In genomic region chr13:79382545-79383275, GRCh38 we compare ENCODE assay signal across 9 cellular contexts. TPM values are rescaled to one million over a fixed set of nuclear protein-coding genes. Genes with fewer than 3 reads are reported as not detected.
DNase-seq lines count a peak whose midpoint lies in the region; ATAC-seq and TF ChIP-seq lines count a peak whose summit lies in the region.
"Had no signal": no experiment of that assay in that cellular context is flagged by ENCODE, and none has a peak within 500 bp of the region (broad histone marks: within the 10 kb centered on the region; RNA-seq: fewer than 3 reads in every experiment).

No MANE protein-coding gene starts in this region.

- H3K36me3 ChIP-seq in endodermal cell (ENCODE audit: control insufficient read depth, insufficient read depth, low read length) (peaks cover 11% of the 10 kb centered on the region), HAP-1 (replicated peaks) (peaks cover 6% of the 10 kb centered on the region)

- H3K27me3 ChIP-seq in endodermal cell (ENCODE audit: control insufficient read depth, insufficient read depth, low read length, poor library complexity, severe bottlenecking): no peaks in the 10 kb centered on the region
- no peaks in the 10 kb centered on the region for H3K27me3 ChIP-seq in HAP-1 (ENCODE audit: low read depth)

- no peak overlapping the region for H3K9ac ChIP-seq in endodermal cell (ENCODE audit: extremely low read depth, low read length, poor library complexity, severe bottlenecking)

- H3K4me3 Mint-ChIP-seq in IgD-negative memory B cell (peak overlapping the region; percentile 5 to 71 (median 45)), endodermal cell (no peak overlapping the region)

- TF ChIP-seq CTCF in endodermal cell (conservative IDR thresholded peaks at IDR 0.05) (no peak), foreskin fibroblast (IDR thresholded peaks at IDR 0.05; ENCODE audit: low read depth, low read length) (no peak)

- ATAC-seq in GM18508 (IDR thresholded peaks at IDR 0.05; ENCODE audit: insufficient read depth, unreplicated experiment): peak; percentile 23
- peak; percentile 48 for ATAC-seq in GM21717 (IDR thresholded peaks at IDR 0.05; ENCODE audit: unreplicated experiment)

- H3K9me3 Mint-ChIP-seq in IgD-negative memory B cell (no peaks in the 10 kb centered on the region), endodermal cell (no peaks in the 10 kb centered on the region)

- 75% methylated on average over 1 of the region's 1 CpG; no CpG with 5 or more reads in 1 of the 2 experiments for WGBS in endodermal cell (ENCODE audit: insufficient coverage in 1 of 2, insufficient read length in 1 of 2), 2 experiments

- peaks cover 35 to 50% (median 42%) of the 10 kb centered on the region in 3 donors for H3K4me1 Mint-ChIP-seq in IgD-negative memory B cell
- H3K4me1 Mint-ChIP-seq in endodermal cell: peaks cover 23% of the 10 kb centered on the region

- DNase-seq in endodermal cell: no peak
- no peak for DNase-seq in NCI-H1092 (lab: John Stamatoyannopoulos, UW)
- DNase-seq in HAP-1 (ENCODE audit: low spot score in 2 of 2): no peak
- no peak for DNase-seq in foreskin fibroblast
- no peak for DNase-seq in NCI-H2171 treated with DMSO at 0.1 percent for 48 hours (lab: John Stamatoyannopoulos, UW)

- H3K36me3 Mint-ChIP-seq in IgD-negative memory B cell: peaks cover 9% of the 10 kb centered on the region
- peaks cover 10% of the 10 kb centered on the region for H3K36me3 Mint-ChIP-seq in endodermal cell (ENCODE audit: low read depth)

- in situ Hi-C loops in HAP-1 (cut with MboI; ENCODE audit: low sequenced_read_pairs): no loop called here

- H3K27me3 Mint-ChIP-seq in IgD-negative memory B cell (no peaks in the 10 kb centered on the region), endodermal cell (ENCODE audit: insufficient read depth) (no peaks in the 10 kb centered on the region)

- no peak overlapping the region for H3K27ac ChIP-seq in endodermal cell (ENCODE audit: low read depth, low read length)

- H3K4me3 ChIP-seq in endodermal cell (ENCODE audit: low read length): no peak overlapping the region
- no peak overlapping the region for H3K4me3 ChIP-seq in HAP-1
- H3K4me3 ChIP-seq in foreskin fibroblast (ENCODE audit: low read depth in 1 of 2, low read length in 2 of 2): no peak overlapping the region
- H3K4me3 ChIP-seq: lung had no signal

- peak overlapping the region in 2 of 3 donors; percentile 36 to 67 for H3K27ac Mint-ChIP-seq in IgD-negative memory B cell
- peak overlapping the region; percentile 9 for H3K27ac Mint-ChIP-seq in endodermal cell

- H3K9me3 ChIP-seq in endodermal cell (ENCODE audit: control insufficient read depth, low read length) (no peaks in the 10 kb centered on the region), HAP-1 (no peaks in the 10 kb centered on the region)

- H3K4me1 ChIP-seq in endodermal cell (ENCODE audit: control insufficient read depth, insufficient read depth, low read length): peaks cover 8% of the 10 kb centered on the region
- peaks cover 2% of the 10 kb centered on the region; the same call in 1 of the 2 replicates for H3K4me1 ChIP-seq in HAP-1

RNA-seq across cellular contexts. Expression of gene RBM26, which starts 23.3 kb away (rescaled TPM):
- polyA plus RNA-seq in IgD-negative memory B cell: 18.4 TPM
- total RNA-seq in endodermal cell: 10 to 100 TPM; 65.0 to 81.7 TPM
- 61.2 TPM for polyA plus RNA-seq in endodermal cell (2013, experiment 1 of 2)
- 59.5 TPM for polyA plus RNA-seq in endodermal cell (2013, experiment 2 of 2)
